ENCODE assay signal across 9 cellular contexts in the genomic region with DNA sequence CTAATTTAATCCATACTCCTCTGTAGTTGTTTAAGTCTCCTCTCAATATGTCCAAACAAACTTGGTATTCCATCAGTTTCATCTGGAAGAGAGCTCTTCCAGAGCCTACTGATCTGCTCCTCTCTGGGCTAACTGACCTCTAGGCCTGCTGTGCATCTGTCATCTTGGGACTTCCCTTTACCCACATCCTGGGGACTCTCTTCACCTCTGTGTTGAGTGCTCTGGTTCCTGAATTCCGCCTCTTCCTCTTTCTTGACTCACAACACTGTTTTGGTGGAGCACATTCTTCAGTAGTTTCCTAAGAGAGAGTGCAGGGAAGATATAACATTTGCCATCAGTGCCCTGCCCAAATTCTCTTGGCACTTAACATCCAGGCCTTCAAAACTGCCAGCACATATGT. TPM values are rescaled to one million over a fixed set of nuclear protein-coding genes. Genes with fewer than 3 reads are reported as not detected.
DNase-seq lines count a peak whose midpoint lies in the region; ATAC-seq and TF ChIP-seq lines count a peak whose summit lies in the region.
"Not testable (repeated sequence)": the region's sequence is repeated elsewhere in the genome, so short reads cannot be mapped to it uniquely, and the experiment has no call there.
"Had no signal": no experiment of that assay in that cellular context is flagged by ENCODE, and none has a peak within 500 bp of the region (broad histone marks: within the 10 kb centered on the region; RNA-seq: fewer than 3 reads in every experiment).

No MANE protein-coding gene starts in this region.

- intact Hi-C loops in activated CD4-positive, alpha-beta T cell treated with anti-CD3 and anti-CD28 coated beads for 36 hours (cut with DNase I, micrococcal nuclease); Right ventricle myocardium inferior (cut with DNase I): not testable (repeated sequence)

- POLR2A ChIA-PET in activated CD4-positive, alpha-beta T cell treated with anti-CD3 and anti-CD28 coated beads for 36 hours (lab: Charles Lee), result not testable (repeated sequence)

- H3K27ac ChIP-seq in upper lobe of left lung, result not testable (repeated sequence)

- not testable (repeated sequence) for H3K9me3 ChIP-seq in upper lobe of left lung

- H3K27me3 ChIP-seq in upper lobe of left lung, result not testable (repeated sequence)

- not testable (repeated sequence) for H3K27ac Mint-ChIP-seq in activated CD4-positive, alpha-beta T cell treated with anti-CD3 and anti-CD28 coated beads for 36 hours; memory B cell

- CTCF ChIA-PET in activated CD4-positive, alpha-beta T cell treated with anti-CD3 and anti-CD28 coated beads for 36 hours (lab: Charles Lee), result not testable (repeated sequence)

- DNase-seq in activated CD4-positive, alpha-beta T cell treated with anti-CD3 and anti-CD28 coated beads for 36 hours; Right ventricle myocardium inferior (ENCODE audit: missing footprints); memory B cell (ENCODE audit: low spot score in 2 of 2); upper lobe of left lung: not testable (repeated sequence)

- H3K36me3 Mint-ChIP-seq in activated CD4-positive, alpha-beta T cell treated with anti-CD3 and anti-CD28 coated beads for 36 hours (ENCODE audit: low read depth); memory B cell: not testable (repeated sequence)

- TF ChIP-seq CTCF in upper lobe of left lung (IDR thresholded peaks at IDR 0.05), result not testable (repeated sequence)

- H3K4me3 Mint-ChIP-seq in activated CD4-positive, alpha-beta T cell treated with anti-CD3 and anti-CD28 coated beads for 36 hours; memory B cell: not testable (repeated sequence)

- not testable (repeated sequence) for TF ChIP-seq EP300 in upper lobe of left lung (IDR thresholded peaks at IDR 0.05)

- peak; percentile 61 for ATAC-seq in GM18498 (IDR thresholded peaks at IDR 0.05; ENCODE audit: unreplicated experiment)
- peak; percentile 43 for ATAC-seq in GM19035 (IDR thresholded peaks at IDR 0.05; ENCODE audit: unreplicated experiment)
- peak; percentile 48 for ATAC-seq in HG02571 (IDR thresholded peaks at IDR 0.05; ENCODE audit: unreplicated experiment)
- ATAC-seq in HG03097 (IDR thresholded peaks at IDR 0.05; ENCODE audit: low FRiP score, unreplicated experiment), result peak; percentile 51
- ATAC-seq in activated CD4-positive, alpha-beta T cell treated with anti-CD3 and anti-CD28 coated beads for 36 hours, result peak; percentile 66
- ATAC-seq in Right ventricle myocardium inferior, result peak; percentile 60
- peak; percentile 83 for ATAC-seq in memory B cell (ENCODE audit: low read depth)
- ATAC-seq in upper lobe of left lung (ENCODE audit: low FRiP score in 2 of 2), result peak; percentile 81 to 87

- H3K36me3 ChIP-seq in upper lobe of left lung, result not testable (repeated sequence)

- H3K27me3 Mint-ChIP-seq in activated CD4-positive, alpha-beta T cell treated with anti-CD3 and anti-CD28 coated beads for 36 hours; memory B cell: not testable (repeated sequence)

- not testable (repeated sequence) for H3K4me1 ChIP-seq in upper lobe of left lung

- not testable (repeated sequence) for H3K4me3 ChIP-seq in upper lobe of left lung

- TF ChIP-seq POLR2A in upper lobe of left lung (IDR thresholded peaks at IDR 0.05), result not testable (repeated sequence)

- H3K4me1 Mint-ChIP-seq in activated CD4-positive, alpha-beta T cell treated with anti-CD3 and anti-CD28 coated beads for 36 hours; memory B cell: not testable (repeated sequence)

- WGBS in upper lobe of left lung, 2 donors, result no CpG with 5 or more reads among the region's 1 CpG

- H3K9me3 Mint-ChIP-seq in activated CD4-positive, alpha-beta T cell treated with anti-CD3 and anti-CD28 coated beads for 36 hours (ENCODE audit: low read depth); memory B cell: not testable (repeated sequence)

RNA-seq across cellular contexts. Expression of a gene that starts 13.0 kb away (rescaled TPM):
- total RNA-seq in activated CD4-positive, alpha-beta T cell treated with anti-CD3 and anti-CD28 coated beads for 36 hours, result under 1 TPM; 0.41 to 0.46 TPM
- 0.49 TPM for total RNA-seq in Right ventricle myocardium inferior
- 10 to 100 TPM in 2 of 6 donors, under 1 TPM in 2, not detected in 2; 0.44 to 42.3 (median 6.3) TPM for total RNA-seq in upper lobe of left lung
- total RNA-seq: kidney had no signal
